8 cellular contexts compared by ENCODE assay signal in genomic region chr5:157142317-157143126, GRCh38. TPM values are rescaled to one million over a fixed set of nuclear protein-coding genes. Genes with fewer than 3 reads are reported as not detected.
DNase-seq lines count a peak whose midpoint lies in the region; ATAC-seq and TF ChIP-seq lines count a peak whose summit lies in the region.

MED7 (minus strand) TSS chr5:157142865; CDS start chr5:157139431, 3,434 bp downstream.

- peaks cover 18% of the 10 kb centered on the region for H3K36me3 ChIP-seq in adipocyte (ENCODE audit: control insufficient read depth, insufficient read depth, low read length, severe bottlenecking)
- H3K36me3 ChIP-seq in heart left ventricle, result peaks cover 0 to 21% (median 17%) of the 10 kb centered on the region in 9 donors

- H3K27ac ChIP-seq in heart left ventricle, result peak within 1 kb of the TSS; percentile 80 to 95 (median 90)

- TF ChIP-seq CTCF in GM12875 (IDR thresholded peaks at IDR 0.05; ENCODE audit: borderline replicate concordance, insufficient read depth, low read depth, low read length), result no peak
- no peak for TF ChIP-seq CTCF in heart left ventricle (IDR thresholded peaks at IDR 0.05)
- TF ChIP-seq CTCF in type B pancreatic cell (conservative IDR thresholded peaks at IDR 0.05), result no peak

- H3K4me1 ChIP-seq in adipocyte (ENCODE audit: control insufficient read depth, insufficient read depth, low read length), result peaks cover 18% of the 10 kb centered on the region
- peaks cover 0 to 21% (median 9%) of the 10 kb centered on the region in 12 donors for H3K4me1 ChIP-seq in heart left ventricle

- peaks cover 16% of the 10 kb centered on the region for H3K36me3 Mint-ChIP-seq in type B pancreatic cell

- peak within 1 kb of the TSS; percentile 92 for H3K27ac Mint-ChIP-seq in type B pancreatic cell

- TF ChIP-seq POLR2A in heart left ventricle (IDR thresholded peaks at IDR 0.05), result peak; percentile 59 to 85

- 0 to 2% (median 1%) methylated on average over 23 to 48 of the region's 48 CpGs for WGBS in heart left ventricle, 4 donors

- ATAC-seq in HG02798 (IDR thresholded peaks at IDR 0.05; ENCODE audit: poor library complexity, unreplicated experiment) (peak; percentile 100), heart left ventricle (peak; percentile 98 to 99 (median 99))

- H3K9me3 Mint-ChIP-seq in type B pancreatic cell, result no peaks in the 10 kb centered on the region

- H3K4me1 Mint-ChIP-seq in type B pancreatic cell (ENCODE audit: unreplicated experiment), result peaks cover 4% of the 10 kb centered on the region

- peak within 1 kb of the TSS; percentile 94 for H3K4me3 Mint-ChIP-seq in type B pancreatic cell

- peak within 1 kb of the TSS; percentile 97 for H3K9ac ChIP-seq in adipocyte (ENCODE audit: low read length)

- intact Hi-C loops in heart left ventricle (cut with DNase I), result loop anchor here in 2 of 10 donors (10.0 kb wide), 2 partner anchors 582 to 602 kb away; partner anchors contain the start of gene LSM11 (in 1 of the 2)

- no peaks in the 10 kb centered on the region for H3K27me3 ChIP-seq in adipocyte (replicated peaks; ENCODE audit: control insufficient read depth, insufficient read depth, low read length)
- H3K27me3 ChIP-seq in heart left ventricle, result no peaks in the 10 kb centered on the region

- DNase-seq in NCI-H1436 (lab: John Stamatoyannopoulos, UW) (peak; percentile 98), T follicular helper cell (ENCODE audit: low read depth) (peak; percentile 89), adipocyte (ENCODE audit: low read depth) (peak; percentile 99), heart left ventricle (peak; percentile 92 to 97 (median 95)), pons (ENCODE audit: low spot score) (peak; percentile 100), type B pancreatic cell (ENCODE audit: extremely low spot score, unreplicated experiment) (peak; percentile 90)

- H3K9me3 ChIP-seq in adipocyte (ENCODE audit: control insufficient read depth, low read length) (no peaks in the 10 kb centered on the region), heart left ventricle (no peaks in the 10 kb centered on the region)

- H3K4me3 ChIP-seq in GM12875 (ENCODE audit: low read depth, low read length) (peak within 1 kb of the TSS; percentile 88), adipocyte (ENCODE audit: low read length) (peak within 1 kb of the TSS; percentile 97), heart left ventricle (peak within 1 kb of the TSS; percentile 65 to 95 (median 88))

- H3K27me3 Mint-ChIP-seq in type B pancreatic cell, result peaks cover 4% of the 10 kb centered on the region

RNA-seq across cellular contexts. Expression of gene MED7, which starts in this region (rescaled TPM):
- total RNA-seq in heart left ventricle (10 to 100 TPM in 2 of 9 donors, 1 to 10 TPM in 7; 6.9 to 11.0 (median 9.6) TPM), type B pancreatic cell (ENCODE audit: low replicate concordance) (11.4 and 11.9 TPM in 2 replicates)
- 1 to 10 TPM; 9.2 to 9.8 TPM for polyA plus RNA-seq in heart left ventricle

Comparison
In these comparisons a context has a peak if more than half of its experiments do, and no peak if none do; other contexts are left out.
1. Peak in every context shown above with its lines: DNase-seq, ATAC-seq, H3K4me3 ChIP-seq and H3K27ac ChIP-seq.